ENCODE assay signal across 31 cellular contexts in the genomic region with DNA sequence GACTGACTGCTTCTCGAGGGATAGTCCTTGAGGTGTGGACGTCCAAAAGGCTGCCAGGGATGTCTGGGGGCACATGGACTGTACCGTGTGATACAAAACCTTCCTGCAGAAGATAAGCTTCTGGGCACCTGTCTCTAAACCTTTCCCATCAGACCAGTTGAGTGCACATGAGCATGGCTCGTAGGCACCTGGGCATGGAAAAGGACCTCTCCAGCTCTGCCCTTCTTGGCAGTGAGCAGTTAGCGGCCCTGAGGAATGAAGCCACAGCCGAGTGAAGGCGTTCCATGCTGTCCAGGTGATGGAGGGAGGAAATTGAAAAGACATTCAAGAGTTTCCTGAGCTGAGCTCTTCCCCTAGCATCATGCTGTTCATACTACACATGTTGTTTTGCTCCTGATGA.
"Had no signal": no experiment of that assay in that cellular context is flagged by ENCODE, and none has a peak within 500 bp of the region (broad histone marks: within the 10 kb centered on the region; RNA-seq: fewer than 3 reads in every experiment).

No MANE protein-coding gene starts in this region.

- H3K4me1 Mint-ChIP-seq: activated B cell treated with CpG ODN at 0.5 μM for 24 hours; activated T-helper 17 cell treated with anti-CD3 and anti-CD28 coated beads, Interleukin-2, amount 50 U/mL, for 72 hours; central memory CD8-positive, alpha-beta T cell had no signal

- H3K4me3 Mint-ChIP-seq: activated B cell treated with CpG ODN at 0.5 μM for 24 hours; activated CD8-positive, alpha-beta T cell treated with anti-CD3 and anti-CD28 coated beads for 36 hours; activated naive CD8-positive, alpha-beta T cell; activated T-cell treated with anti-CD3 and anti-CD28 coated beads, Interleukin-2, amount 50 U/mL, for 4 hours; activated T-helper 17 cell treated with anti-CD3 and anti-CD28 coated beads, Interleukin-2, amount 50 U/mL, for 72 hours; central memory CD8-positive, alpha-beta T cell; dendritic cell treated with granulocyte-macrophage colony-stimulating factor and Interleukin-4, amounts not matched to agents 40 ng/mL and 50 ng/mL, for 4 days; T-helper 2 cell treated with Interferon-gamma antibody and Interleukin-4, amounts not matched to agents 5 μg/mL and 100 μg/mL, for 36 hours had no signal

- H3K27me3 Mint-ChIP-seq: activated B cell treated with CpG ODN at 0.5 μM for 24 hours; activated CD8-positive, alpha-beta T cell treated with anti-CD3 and anti-CD28 coated beads for 36 hours; activated T-helper 17 cell treated with anti-CD3 and anti-CD28 coated beads, Interleukin-2, amount 50 U/mL, for 72 hours; dendritic cell treated with granulocyte-macrophage colony-stimulating factor and Interleukin-4, amounts not matched to agents 40 ng/mL and 50 ng/mL, for 4 days had no signal

- ATAC-seq: activated CD4-positive, CD25-positive, alpha-beta regulatory T cell treated with anti-CD3 and anti-CD28 coated beads, Interleukin-2, amount 50 U/mL, for 24 hours; activated CD8-positive, alpha-beta T cell treated with anti-CD3 and anti-CD28 coated beads for 36 hours; activated T-cell treated with anti-CD3 and anti-CD28 coated beads, Interleukin-2, amount 50 U/mL, for 4 hours; activated T-helper 17 cell treated with anti-CD3 and anti-CD28 coated beads, Interleukin-2, amount 50 U/mL, for 72 hours; foreskin keratinocyte; gastrocnemius medialis; heart left ventricle had no signal

- H3K4me1 ChIP-seq: esophagus muscularis mucosa, foreskin keratinocyte, gastrocnemius medialis, heart left ventricle had no signal

- H3K9me3 ChIP-seq: esophagus muscularis mucosa, gastrocnemius medialis, heart left ventricle had no signal

- H3K27me3 ChIP-seq: brain microvascular endothelial cell, foreskin keratinocyte, gastrocnemius medialis had no signal

- DNase-seq: activated B cell treated with CpG ODN at 0.5 μM for 24 hours; activated CD4-positive, alpha-beta T cell treated with anti-CD3 and anti-CD28 coated beads for 48 hours; activated CD4-positive, alpha-beta T cell treated with anti-CD3 and anti-CD28 coated beads, Interleukin-2, amount 50 U/mL, for 1 hour; activated CD4-positive, alpha-beta T cell treated with anti-CD3 and anti-CD28 coated beads, Interleukin-2, amount 50 U/mL, for 48 hours; activated CD8-positive, alpha-beta memory T cell treated with anti-CD3 and anti-CD28 coated beads for 24 hours; activated CD8-positive, alpha-beta T cell treated with anti-CD3 and anti-CD28 coated beads for 36 hours; activated effector memory CD4-positive, alpha-beta T cell treated with Interleukin-2 at 50 U/mL for 16 hours; activated gamma-delta T cell treated with Interleukin-2 at 50 U/mL for 16 hours; activated naive CD4-positive, alpha-beta T cell treated with anti-CD3 and anti-CD28 coated beads, Interleukin-2, amount 50 U/mL, for 16 hours; activated naive CD4-positive, alpha-beta T cell treated with Interleukin-2 at 50 U/mL for 16 hours; activated T-cell treated with anti-CD3 and anti-CD28 coated beads, Interleukin-2, amount 50 U/mL, for 4 hours; amniotic stem cell; anterior cingulate cortex; brain microvascular endothelial cell; dorsolateral prefrontal cortex; effector memory CD4-positive, alpha-beta T cell; erythroblast; foreskin keratinocyte; gastrocnemius medialis; glutamatergic neuron; heart left ventricle; T1000; WERI-Rb-1 had no signal

- H3K27ac Mint-ChIP-seq: activated B cell treated with CpG ODN at 0.5 μM for 24 hours; activated CD8-positive, alpha-beta T cell treated with anti-CD3 and anti-CD28 coated beads for 36 hours; activated naive CD8-positive, alpha-beta T cell; activated T-helper 17 cell treated with anti-CD3 and anti-CD28 coated beads, Interleukin-2, amount 50 U/mL, for 72 hours; dendritic cell treated with granulocyte-macrophage colony-stimulating factor and Interleukin-4, amounts not matched to agents 40 ng/mL and 50 ng/mL, for 4 days; T-helper 2 cell treated with Interferon-gamma antibody and Interleukin-4, amounts not matched to agents 5 μg/mL and 100 μg/mL, for 36 hours had no signal

- H3K9me3 Mint-ChIP-seq: activated B cell treated with CpG ODN at 0.5 μM for 24 hours; activated CD8-positive, alpha-beta T cell treated with anti-CD3 and anti-CD28 coated beads for 36 hours; activated T-cell treated with anti-CD3 and anti-CD28 coated beads, Interleukin-2, amount 50 U/mL, for 4 hours; dendritic cell treated with granulocyte-macrophage colony-stimulating factor and Interleukin-4, amounts not matched to agents 40 ng/mL and 50 ng/mL, for 4 days; T-helper 2 cell treated with Interferon-gamma antibody and Interleukin-4, amounts not matched to agents 5 μg/mL and 100 μg/mL, for 36 hours had no signal

- H3K36me3 ChIP-seq: brain microvascular endothelial cell, esophagus muscularis mucosa, gastrocnemius medialis, heart left ventricle, WERI-Rb-1 had no signal

- H3K27ac ChIP-seq: brain microvascular endothelial cell, coronary artery, dorsolateral prefrontal cortex, esophagus muscularis mucosa, foreskin keratinocyte, gastrocnemius medialis, heart left ventricle, WERI-Rb-1 had no signal

- H3K4me3 ChIP-seq: coronary artery, dorsolateral prefrontal cortex, esophagus muscularis mucosa, gastrocnemius medialis, heart left ventricle had no signal

- H3K36me3 Mint-ChIP-seq: activated naive CD8-positive, alpha-beta T cell had no signal
